Comparison of ENCODE assay signal across 10 cellular contexts in the genomic region with DNA sequence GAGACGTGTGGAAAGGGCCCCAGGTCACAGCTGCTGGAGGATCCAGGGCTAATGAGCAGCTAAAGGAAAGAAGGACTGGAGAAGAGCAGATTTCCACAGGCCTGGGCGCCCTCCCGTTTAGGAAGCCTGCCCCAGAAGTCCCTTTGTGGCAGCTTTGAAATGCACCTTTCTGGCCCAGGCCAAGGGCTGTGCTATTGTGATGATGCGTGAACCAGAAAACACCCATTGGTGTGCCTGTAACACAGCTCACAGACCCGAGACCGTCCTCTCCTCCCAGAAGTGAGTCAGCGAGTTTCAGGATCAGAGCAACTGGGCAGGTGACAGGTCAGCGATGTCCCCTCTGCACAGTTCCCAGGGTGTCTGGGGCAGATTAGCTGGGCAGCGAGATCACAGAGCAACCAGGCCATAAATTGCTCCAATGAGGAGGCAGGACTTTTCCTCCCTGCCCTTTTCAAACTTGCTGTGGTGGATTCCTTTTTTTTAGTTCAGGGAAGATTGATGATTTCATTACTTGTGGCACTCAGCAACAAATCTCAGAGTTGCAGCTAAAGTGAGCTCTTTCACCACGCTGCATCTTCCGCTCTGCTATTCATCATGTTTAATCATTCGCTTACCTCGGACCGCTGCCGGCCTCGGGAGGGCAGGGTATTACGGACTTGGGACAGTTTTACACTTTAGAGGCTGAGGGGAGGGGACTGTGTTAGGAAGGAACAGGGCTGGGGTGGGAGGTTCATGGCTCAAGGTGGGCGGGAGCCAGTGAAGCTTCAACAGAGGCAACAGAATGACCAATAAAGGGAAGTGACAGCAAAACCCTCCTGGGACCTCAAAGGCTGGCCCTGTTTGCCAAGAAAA.
A peak's percentile ranks its signal among the peaks of the same experiment; 100 is the strongest.
DNase-seq lines count a peak whose midpoint lies in the region; ATAC-seq, FAIRE-seq and TF ChIP-seq lines count a peak whose summit lies in the region.
"Had no signal": no experiment of that assay in that cellular context is flagged by ENCODE, and none has a peak within 500 bp of the region (broad histone marks: within the 10 kb centered on the region; RNA-seq: fewer than 3 reads in every experiment).

No MANE protein-coding gene starts in this region.

- H3K27ac ChIP-seq in BLaER1 (no peak overlapping the region), esophagus (ENCODE audit: low read depth in 2 of 2, low read length in 1 of 2) (peak overlapping the region; percentile 15 to 61), neuronal stem cell (replicated peaks; ENCODE audit: low read length) (peak overlapping the region; percentile 20), lower lobe of right lung (no peak overlapping the region)
- H3K27ac ChIP-seq: upper lobe of left lung had no signal

- H2BK12ac ChIP-seq in neuronal stem cell (ENCODE audit: low read length) = no peak overlapping the region

- H3K23ac ChIP-seq in neuronal stem cell (ENCODE audit: low read depth, low read length, poor library complexity) = no peak overlapping the region

- FAIRE-seq in HTR-8/SVneo (lab: Jason Lieb, UNC) = peak; percentile 13

- WGBS in esophagus, 2 donors = 39 to 42% methylated on average over 18 of the region's 18 CpGs
- WGBS in neuronal stem cell (ENCODE audit: extremely low coverage in 2 of 2, insufficient read length in 2 of 2, insufficient replicate concordance in 1 of 2), 2 donors = no CpG with 5 or more reads among the region's 18 CpGs

- H3K36me3 ChIP-seq in BLaER1 = no peaks in the 10 kb centered on the region
- no peaks in the 10 kb centered on the region for H3K36me3 ChIP-seq in esophagus (ENCODE audit: control insufficient read depth in 2 of 2, insufficient read depth in 2 of 2, low read length in 1 of 2)
- no peaks in the 10 kb centered on the region for H3K36me3 ChIP-seq in neuronal stem cell (replicated peaks in 1 of 2; ENCODE audit: control insufficient read depth in 2 of 2, insufficient read depth in 2 of 2, low read length in 2 of 2)
- H3K36me3 ChIP-seq in lower lobe of right lung = no peaks in the 10 kb centered on the region
- H3K36me3 ChIP-seq: upper lobe of left lung had no signal

- peak overlapping the region; percentile 69 for H3K4me2 ChIP-seq in BLaER1
- no peak overlapping the region for H3K4me2 ChIP-seq in neuronal stem cell (ENCODE audit: insufficient read depth, low read length, poor library complexity, severe bottlenecking)

- H4K20me1 ChIP-seq in BLaER1 = no peaks in the 10 kb centered on the region

- H3K4me1 ChIP-seq in BLaER1 = peaks cover 42% of the 10 kb centered on the region
- peaks cover 4 to 6% of the 10 kb centered on the region in 2 donors for H3K4me1 ChIP-seq in esophagus (ENCODE audit: control insufficient read depth in 2 of 2, insufficient read depth in 2 of 2, low read length in 1 of 2)
- H3K4me1 ChIP-seq in neuronal stem cell (ENCODE audit: control insufficient read depth in 2 of 2, insufficient read depth in 1 of 2, low read depth in 1 of 2, low read length in 2 of 2) = peaks cover 6 to 13% of the 10 kb centered on the region in 2 donors
- H3K4me1 ChIP-seq in lower lobe of right lung = no peaks in the 10 kb centered on the region
- H3K4me1 ChIP-seq: upper lobe of left lung had no signal

- no peak for TF ChIP-seq CTCF in lower lobe of right lung (IDR thresholded peaks at IDR 0.05)

- no peak overlapping the region for H3K14ac ChIP-seq in neuronal stem cell (ENCODE audit: low read length)

- DNase-seq in HTR-8/SVneo (ENCODE audit: insufficient read length, low spot score) (no peak), neuronal stem cell (ENCODE audit: low spot score) (no peak), NCI-H2227 treated with DMSO at 0.1 percent for 48 hours (lab: John Stamatoyannopoulos, UW) (no peak), lower lobe of right lung (no peak), GF-D8 (lab: John Stamatoyannopoulos, UW) (no peak), NCI-H2081 treated with DMSO at 0.1 percent for 48 hours (lab: John Stamatoyannopoulos, UW) (no peak)
- DNase-seq: activated CD8-positive, alpha-beta memory T cell treated with anti-CD3 and anti-CD28 coated beads for 24 hours; upper lobe of left lung had no signal

- H3K4ac ChIP-seq in neuronal stem cell (ENCODE audit: low read length) = no peak overlapping the region

- no peak overlapping the region for H3K4me3 ChIP-seq in BLaER1
- no peak overlapping the region for H3K4me3 ChIP-seq in esophagus (ENCODE audit: low read depth in 1 of 2, low read length in 2 of 2)
- no peak overlapping the region for H3K4me3 ChIP-seq in neuronal stem cell (ENCODE audit: low read length in 2 of 2)
- no peak overlapping the region for H3K4me3 ChIP-seq in lower lobe of right lung
- H3K4me3 ChIP-seq: upper lobe of left lung had no signal

- H3K9ac ChIP-seq in BLaER1 (peak overlapping the region; percentile 41; the same call in 1 of the 2 replicates), neuronal stem cell (ENCODE audit: low read depth, low read length, poor library complexity) (no peak overlapping the region)

- H3K79me1 ChIP-seq in neuronal stem cell (ENCODE audit: low read depth, low read length) = no peaks in the 10 kb centered on the region

- H3K18ac ChIP-seq in neuronal stem cell (ENCODE audit: low read length) = peak overlapping the region; percentile 29

- ATAC-seq in lower lobe of right lung = no peak

- H2BK120ac ChIP-seq in neuronal stem cell (ENCODE audit: low read depth, low read length) = no peak overlapping the region

- H2BK15ac ChIP-seq in neuronal stem cell (ENCODE audit: low read length) = no peak overlapping the region

- H2AFZ ChIP-seq in neuronal stem cell (ENCODE audit: low read length) = peak overlapping the region; percentile 62

- no peak overlapping the region for H4K91ac ChIP-seq in neuronal stem cell (ENCODE audit: low read depth, low read length, poor library complexity)

- H2BK5ac ChIP-seq in neuronal stem cell (ENCODE audit: low read length) = no peak overlapping the region

- H2AK5ac ChIP-seq in neuronal stem cell (ENCODE audit: low read depth, low read length) = no peak overlapping the region

- peaks cover 19% of the 10 kb centered on the region for H3K9me3 ChIP-seq in BLaER1
- H3K9me3 ChIP-seq in esophagus (ENCODE audit: control insufficient read depth in 2 of 2, insufficient read depth in 1 of 2, low read depth in 1 of 2, low read length in 1 of 2) = no peaks in the 10 kb centered on the region
- H3K9me3 ChIP-seq in neuronal stem cell (replicated peaks in 1 of 2; ENCODE audit: control insufficient read depth in 2 of 2, insufficient read depth in 1 of 2, low read depth in 1 of 2, low read length in 2 of 2) = peaks cover 6 to 10% of the 10 kb centered on the region in 2 donors
- no peaks in the 10 kb centered on the region for H3K9me3 ChIP-seq in lower lobe of right lung

- H3K27me3 ChIP-seq in BLaER1 = no peaks in the 10 kb centered on the region
- H3K27me3 ChIP-seq in esophagus (ENCODE audit: control insufficient read depth in 1 of 2, insufficient read depth in 2 of 2, low read length in 2 of 2) = no peaks in the 10 kb centered on the region
- H3K27me3 ChIP-seq in neuronal stem cell (ENCODE audit: control insufficient read depth in 3 of 3, insufficient read depth in 3 of 3, low read depth in 1 of 3, low read length in 3 of 3) = peaks cover 0 to 10% (median 0%) of the 10 kb centered on the region in 3 experiments
- no peaks in the 10 kb centered on the region for H3K27me3 ChIP-seq in lower lobe of right lung (ENCODE audit: low read depth)
- H3K27me3 ChIP-seq: upper lobe of left lung had no signal

- H4K8ac ChIP-seq in neuronal stem cell (ENCODE audit: low read depth, low read length) = no peak overlapping the region

- intact Hi-C loops in lower lobe of right lung (cut with DNase I) = no loop called here

Comparison
In these comparisons a context has a peak if more than half of its experiments do, and no peak if none do; other contexts are left out.
1. H3K27ac ChIP-seq: peak in esophagus (2 of 2) and neuronal stem cell (single experiment); none in BLaER1 (single experiment) and lower lobe of right lung (single experiment).